ENCODE assay signal across 2 cellular contexts in genomic region chr5:77867914-77868313, GRCh38.
TF ChIP-seq lines count a peak whose summit lies in the region.

No MANE protein-coding gene starts in this region.

TF ChIP-seq in SK-N-SH, 30 proteins besides CTCF, POLR2A, EP300 and RAD21 (continued from another document):
- TF ChIP-seq CHD2 (IDR thresholded peaks at IDR 0.05; ENCODE audit: low read length, partially characterized antibody) (no peak), TCF12 (IDR thresholded peaks at IDR 0.05) (no peak), ELF1 (IDR thresholded peaks at IDR 0.05) (no peak), IRF3 (IDR thresholded peaks at IDR 0.05; ENCODE audit: low read depth, low read length) (no peak)

TF ChIP-seq in SK-N-SH treated with all-trans-retinoic acid at 6 μM for 48 hours, 23 proteins besides CTCF, POLR2A, EP300 and RAD21 (continued from another document):
- TF ChIP-seq CREB5 (CRISPR knock-in tag; IDR thresholded peaks at IDR 0.05; ENCODE audit: low read depth) (no peak), ISL1 (CRISPR knock-in tag; IDR thresholded peaks at IDR 0.05) (no peak), TCF4 (CRISPR knock-in tag; IDR thresholded peaks at IDR 0.05; ENCODE audit: borderline replicate concordance) (no peak)
